ENCODE assay signal across 1 cellular context in genomic region chr1:151188667-151189066, GRCh38.
TF ChIP-seq lines count a peak whose summit lies in the region.

No MANE protein-coding gene starts in this region.

TF ChIP-seq in K562, 482 proteins besides CTCF, POLR2A, EP300 and RAD21:
- 0 out of 2 replicates have a peak, but pooled peaks have one; percentile 16 for TF ChIP-seq ZFX (CRISPR knock-in tag; IDR thresholded peaks at IDR 0.05)
- TF ChIP-seq KDM5B (IDR thresholded peaks at IDR 0.05; ENCODE audit: insufficient replicate concordance, low read depth, low read length), result peak; percentile 11
- peak; percentile 27 for TF ChIP-seq PRDM10 (IDR thresholded peaks at IDR 0.05; ENCODE audit: partially characterized antibody)
